In genomic region chr17:18968945-18969887, GRCh38 we compare ENCODE assay signal across 10 cellular contexts. TPM values are rescaled to one million over a fixed set of nuclear protein-coding genes. Genes with fewer than 3 reads are reported as not detected.
A peak's percentile ranks its signal among the peaks of the same experiment; 100 is the strongest.
DNase-seq lines count a peak whose midpoint lies in the region; ATAC-seq and TF ChIP-seq lines count a peak whose summit lies in the region.
"Had no signal": no experiment of that assay in that cellular context is flagged by ENCODE, and none has a peak within 500 bp of the region (broad histone marks: within the 10 kb centered on the region; RNA-seq: fewer than 3 reads in every experiment).

No MANE protein-coding gene starts in this region.

- peak overlapping the region; percentile 65 for H2AK5ac ChIP-seq in trophoblast cell (ENCODE audit: low read length)

- no peak overlapping the region for H2BK5ac ChIP-seq in trophoblast cell (ENCODE audit: low read depth, low read length, poor library complexity)

- no peak overlapping the region for H4K12ac ChIP-seq in trophoblast cell (ENCODE audit: low read depth, low read length)

- ATAC-seq in GM23338 (peak; percentile 8; the same call in 1 of the 3 replicates), GM21825 (IDR thresholded peaks at IDR 0.05; ENCODE audit: unreplicated experiment) (no peak)

- H3K9me2 ChIP-seq in GM23338 (ENCODE audit: insufficient read depth): no peaks in the 10 kb centered on the region

- H2AFZ ChIP-seq in GM23338: no peak overlapping the region
- no peak overlapping the region for H2AFZ ChIP-seq in trophoblast cell (ENCODE audit: insufficient read depth, low read length, poor library complexity)

- DNase-seq in GM23338 (ENCODE audit: low spot score) (no peak), NCI-H69 (lab: John Stamatoyannopoulos, UW) (peak; percentile 56), trophoblast cell (peak; percentile 85 to 87), NCI-H1417 treated with DMSO at 0.1 percent for 48 hours (lab: John Stamatoyannopoulos, UW) (no peak), HK-2 (ENCODE audit: unreplicated experiment) (no peak)
- DNase-seq: activated CD8-positive, alpha-beta memory T cell treated with anti-CD3 and anti-CD28 coated beads, Interleukin-2, amount 50 U/mL, for 48 hours; NCI-H524; stimulated activated CD4-positive, alpha-beta T cell treated with anti-CD3 and anti-CD28 coated beads, Interleukin-15, amount 100 ng/mL, for 24 hours had no signal

- H2BK12ac ChIP-seq in trophoblast cell (ENCODE audit: low read length): peak overlapping the region; percentile 75

- H3K79me1 ChIP-seq in trophoblast cell (ENCODE audit: low read length): peaks cover 17% of the 10 kb centered on the region

- H3F3A ChIP-seq in GM23338 (replicated peaks; ENCODE audit: low read depth): no peaks in the 10 kb centered on the region

- no peak overlapping the region for H3K4me3 ChIP-seq in GM23338
- H3K4me3 ChIP-seq in esophagus (ENCODE audit: low read depth in 1 of 2, low read length in 2 of 2): no peak overlapping the region
- no peak overlapping the region for H3K4me3 ChIP-seq in trophoblast cell (ENCODE audit: low read depth, low read length)

- TF ChIP-seq CTCF in GM23338 (conservative IDR thresholded peaks at IDR 0.05; ENCODE audit: low read depth in 2 of 2): no peak

- H3K4me1 Mint-ChIP-seq in GM23338: peaks cover 29% of the 10 kb centered on the region

- peak overlapping the region; percentile 48 for H2BK120ac ChIP-seq in trophoblast cell (ENCODE audit: insufficient read depth, low read length, poor library complexity)

- no peak overlapping the region for H3K9ac ChIP-seq in trophoblast cell (ENCODE audit: low read length)

- H3K36me3 ChIP-seq in GM23338 (ENCODE audit: insufficient read depth) (no peaks in the 10 kb centered on the region; the same call in 1 of the 2 replicates), esophagus (ENCODE audit: control insufficient read depth in 2 of 2, insufficient read depth in 2 of 2, low read length in 1 of 2) (peaks cover 3 to 31% of the 10 kb centered on the region in 2 donors), trophoblast cell (ENCODE audit: control insufficient read depth in 1 of 2, insufficient read depth in 2 of 2, low read length in 2 of 2) (peaks cover 29 to 39% of the 10 kb centered on the region in 2 experiments)

- peak overlapping the region; percentile 83; the same call in 1 of the 2 replicates for H3K27ac Mint-ChIP-seq in GM23338

- H3K9me3 Mint-ChIP-seq in GM23338: no peaks in the 10 kb centered on the region

- H3K4ac ChIP-seq in trophoblast cell (ENCODE audit: low read depth, low read length): no peak overlapping the region

- H3K9me3 ChIP-seq in esophagus (ENCODE audit: control insufficient read depth in 2 of 2, insufficient read depth in 1 of 2, low read depth in 1 of 2, low read length in 1 of 2) (no peaks in the 10 kb centered on the region), trophoblast cell (ENCODE audit: insufficient read depth, low read depth, low read length) (peaks cover 6% of the 10 kb centered on the region)

- no peaks in the 10 kb centered on the region for H3K79me2 ChIP-seq in GM23338 (replicated peaks; ENCODE audit: insufficient read depth)
- H3K79me2 ChIP-seq in trophoblast cell (ENCODE audit: control insufficient read depth, insufficient read depth, low read length, poor library complexity): no peaks in the 10 kb centered on the region

- H3K27me3 ChIP-seq in GM23338 (ENCODE audit: insufficient read depth) (no peaks in the 10 kb centered on the region), esophagus (ENCODE audit: control insufficient read depth in 1 of 2, insufficient read depth in 2 of 2, low read length in 2 of 2) (no peaks in the 10 kb centered on the region), trophoblast cell (ENCODE audit: insufficient read depth, low read length) (no peaks in the 10 kb centered on the region)

- no peaks in the 10 kb centered on the region for H4K20me1 ChIP-seq in GM23338 (replicated peaks; ENCODE audit: insufficient read depth)

- no peak overlapping the region for H3K4me2 ChIP-seq in GM23338
- H3K4me2 ChIP-seq in trophoblast cell (ENCODE audit: low read length): no peak overlapping the region

- H3K27me3 Mint-ChIP-seq in GM23338 (ENCODE audit: insufficient read depth, low read depth, poor library complexity): peaks cover 23% of the 10 kb centered on the region

- no peak overlapping the region for H3K4me3 Mint-ChIP-seq in GM23338

- H3K14ac ChIP-seq in trophoblast cell (ENCODE audit: low read length): peak overlapping the region; percentile 14

- H4K91ac ChIP-seq in trophoblast cell (ENCODE audit: low read depth, low read length): peak overlapping the region; percentile 73

- peak overlapping the region; percentile 54 for H4K8ac ChIP-seq in trophoblast cell (ENCODE audit: low read depth, low read length)

- H3K18ac ChIP-seq in trophoblast cell (ENCODE audit: low read length): peak overlapping the region; percentile 57

- peaks cover 4% of the 10 kb centered on the region; the same call in 1 of the 2 replicates for H3K4me1 ChIP-seq in GM23338 (ENCODE audit: insufficient read depth)
- H3K4me1 ChIP-seq in esophagus (ENCODE audit: control insufficient read depth in 2 of 2, insufficient read depth in 2 of 2, low read length in 1 of 2): peaks cover 2 to 28% of the 10 kb centered on the region in 2 donors
- H3K4me1 ChIP-seq in trophoblast cell (ENCODE audit: control insufficient read depth in 1 of 2, insufficient read depth in 2 of 2, low read length in 2 of 2): peaks cover 25 to 30% of the 10 kb centered on the region in 2 experiments

- no peak overlapping the region for H3K23ac ChIP-seq in trophoblast cell (ENCODE audit: low read length)

- WGBS in esophagus, 2 donors: 59 to 64% methylated on average over 20 to 23 of the region's 23 CpGs
- no CpG with 5 or more reads among the region's 23 CpGs for WGBS in trophoblast cell (ENCODE audit: extremely low coverage, insufficient coverage, insufficient read length)

- H3K36me3 Mint-ChIP-seq in GM23338 (ENCODE audit: low read depth): peaks cover 23% of the 10 kb centered on the region

- H3K27ac ChIP-seq in GM23338 (ENCODE audit: low read depth) (no peak overlapping the region), esophagus (ENCODE audit: low read depth in 2 of 2, low read length in 1 of 2) (peak overlapping the region; percentile 80 to 92), trophoblast cell (ENCODE audit: low read depth, low read length) (no peak overlapping the region)

TF ChIP-seq in GM23338, 12 proteins besides CTCF, POLR2A, EP300 and RAD21 (continues in another document):
- TF ChIP-seq CREB1 (CRISPR knock-in tag; IDR thresholded peaks at IDR 0.05; ENCODE audit: low read depth): no peak
- no peak for TF ChIP-seq ETS1 (IDR thresholded peaks at IDR 0.05)
- TF ChIP-seq EZH2phosphoT487 (IDR thresholded peaks at IDR 0.05; ENCODE audit: unreplicated experiment): no peak
- TF ChIP-seq REST (IDR thresholded peaks at IDR 0.05; ENCODE audit: unreplicated experiment): no peak

RNA-seq across cellular contexts. Expression of gene SLC5A10, which starts 17.3 kb away (rescaled TPM):
- total RNA-seq in GM23338 (2014; rRNA removed; shearing (Covaris generic)): 0.10 TPM in 1 of 2 replicates, not detected in the other
- not detected in 2 replicates for polyA plus RNA-seq in GM23338 (2016; fragmentation: Nextera tagmentation; extraction: Ambion mirVana)
- under 1 TPM; 0.36 to 0.49 TPM for polyA plus RNA-seq in esophagus
- polyA plus RNA-seq in trophoblast cell (2013): 0.21 and 0.25 TPM in 2 replicates

RNA-seq across cellular contexts. Expression of gene FAM83G, which starts 35.3 kb away (rescaled TPM):
- 44.5 and 46.6 TPM in 2 replicates for total RNA-seq in GM23338 (2014; rRNA removed; shearing (Covaris generic))
- polyA plus RNA-seq in GM23338 (2016; fragmentation: Nextera tagmentation; extraction: Ambion mirVana) (7.6 and 8.5 TPM in 2 replicates), esophagus (10 to 100 TPM; 33.2 to 37.1 TPM)
- 29.3 and 31.0 TPM in 2 replicates for polyA plus RNA-seq in trophoblast cell (2013)

Comparison
In these comparisons a context has a peak if more than half of its experiments do, and no peak if none do; other contexts are left out.
1. DNase-seq: peak in NCI-H69 (single experiment) and trophoblast cell (2 of 2); none in GM23338 (single experiment), NCI-H1417 treated with DMSO at 0.1 percent for 48 hours (single experiment) and HK-2 (single experiment).
2. H3K27ac ChIP-seq: peak in esophagus (2 of 2); none in GM23338 (single experiment) and trophoblast cell (single experiment).